8 cellular contexts compared by ENCODE assay signal in the genomic region with DNA sequence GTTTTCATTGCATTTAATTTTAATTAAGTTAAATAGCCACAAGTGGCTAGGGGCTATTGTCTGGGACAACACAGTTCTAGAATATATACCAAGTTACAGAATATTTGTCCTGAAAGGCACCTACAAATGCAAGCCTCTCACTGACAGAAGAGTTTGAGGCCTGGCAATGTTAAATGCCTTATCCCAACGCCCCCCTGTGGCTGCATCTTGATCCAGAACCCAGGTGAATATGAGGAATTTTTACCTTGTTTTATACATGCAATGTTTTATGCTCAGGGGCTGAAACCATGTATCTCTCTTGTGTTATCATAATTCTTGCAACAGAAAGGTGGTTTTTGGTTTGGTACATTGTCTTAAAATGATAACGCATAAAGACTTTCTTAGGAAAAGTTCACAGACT.
A peak's percentile ranks its signal among the peaks of the same experiment; 100 is the strongest.
DNase-seq lines count a peak whose midpoint lies in the region; ATAC-seq and TF ChIP-seq lines count a peak whose summit lies in the region.

No MANE protein-coding gene starts in this region.

- in situ Hi-C loops in astrocyte of the spinal cord (cut with HindIII; ENCODE audit: low sequenced_read_pairs): loop anchor here (25.0 kb wide), 1 partner anchor 281 kb away; no protein-coding TSS in a partner anchor

- no peaks in the 10 kb centered on the region for H3K27me3 Mint-ChIP-seq in HFFc6 (ENCODE audit: insufficient read depth)
- peaks cover 8% of the 10 kb centered on the region for H3K27me3 Mint-ChIP-seq in nephron (ENCODE audit: low read depth)

- H3K36me3 Mint-ChIP-seq in HFFc6 (ENCODE audit: low read depth): no peaks in the 10 kb centered on the region
- H3K36me3 Mint-ChIP-seq in nephron (ENCODE audit: low read depth): no peaks in the 10 kb centered on the region

- H3K4me3 Mint-ChIP-seq in HFFc6 (no peak overlapping the region), nephron (no peak overlapping the region)

- H3K9me3 Mint-ChIP-seq in HFFc6 (no peaks in the 10 kb centered on the region), nephron (no peaks in the 10 kb centered on the region)

- no peak overlapping the region for H3K27ac Mint-ChIP-seq in HFFc6
- H3K27ac Mint-ChIP-seq in nephron: no peak overlapping the region

- no peak overlapping the region for H3K4me3 ChIP-seq in astrocyte of the spinal cord (ENCODE audit: low read depth, low read length)

- peak; percentile 72 for DNase-seq in DMS 273 (lab: John Stamatoyannopoulos, UW; ENCODE audit: unreplicated experiment)
- DNase-seq in DMS 273 treated with DMSO at 0.1 percent for 48 hours (lab: John Stamatoyannopoulos, UW): no peak
- DNase-seq in HFFc6: no peak
- DNase-seq in astrocyte of the spinal cord (ENCODE audit: low read depth, low spot score): peak; percentile 19
- no peak for DNase-seq in NCI-H1092 (lab: John Stamatoyannopoulos, UW)

- TF ChIP-seq CTCF in HFFc6 (IDR thresholded peaks at IDR 0.05) (peak; percentile 76), astrocyte of the spinal cord (IDR thresholded peaks at IDR 0.05; ENCODE audit: low read depth, low read length) (peak; percentile 50), nephron (IDR thresholded peaks at IDR 0.05; ENCODE audit: unreplicated experiment in 3 of 3) (peak; percentile 22 to 45 (median 29))

- H3K4me1 Mint-ChIP-seq in HFFc6 (ENCODE audit: low read depth) (peaks cover 19% of the 10 kb centered on the region), nephron (no peaks in the 10 kb centered on the region)

- no peak for ATAC-seq in GM21717 (IDR thresholded peaks at IDR 0.05; ENCODE audit: unreplicated experiment)
- no peak for ATAC-seq in HG02884 (IDR thresholded peaks at IDR 0.05; ENCODE audit: unreplicated experiment)

Comparison
In these comparisons a context has a peak if more than half of its experiments do, and no peak if none do; other contexts are left out.
1. DNase-seq: peak in DMS 273 (single experiment) and astrocyte of the spinal cord (single experiment); none in DMS 273 treated with DMSO at 0.1 percent for 48 hours (single experiment), HFFc6 (single experiment) and NCI-H1092 (single experiment).
2. Peak in every context shown above with its lines, with median percentiles within 50 percentile points of each other: CTCF ChIP-seq.